In genomic region chr7:28473567-28474266, GRCh38 we compare ENCODE assay signal across 18 cellular contexts.
DNase-seq lines count a peak whose midpoint lies in the region; ATAC-seq, FAIRE-seq and TF ChIP-seq lines count a peak whose summit lies in the region.
"Had no signal": no experiment of that assay in that cellular context is flagged by ENCODE, and none has a peak within 500 bp of the region (broad histone marks: within the 10 kb centered on the region; RNA-seq: fewer than 3 reads in every experiment).

No MANE protein-coding gene starts in this region.

- CTCF ChIA-PET in A549 (lab: Yijun Ruan, JAX): interaction anchor here (0.9 kb wide), 1 partner anchor 14 kb away, joined by 3 read pairs; no protein-coding TSS in a partner anchor

- POLR2A ChIA-PET in A549 (lab: Yijun Ruan, JAX): no interaction called here

- peaks cover 7% of the 10 kb centered on the region for H3K27me3 Mint-ChIP-seq in endodermal cell (ENCODE audit: insufficient read depth)

- DNase-seq in A549 (ENCODE audit: low read depth in 1 of 2, low spot score in 1 of 2): no peak
- DNase-seq in endodermal cell: no peak
- DNase-seq in left kidney (ENCODE audit: low read depth, low spot score): peak; percentile 29
- DNase-seq in sigmoid colon: peak; percentile 65
- DNase-seq in effector memory CD4-positive, alpha-beta T cell: no peak
- no peak for DNase-seq in colonic mucosa
- DNase-seq in HuH-7 (ENCODE audit: low spot score): no peak
- DNase-seq: activated CD4-positive, alpha-beta T cell treated with anti-CD3 and anti-CD28 coated beads, Interleukin-2, amount 50 U/mL, for 4 hours; activated naive CD8-positive, alpha-beta T cell treated with anti-CD3 and anti-CD28 coated beads, Interleukin-2, amount 10 ng/mL, durations not matched to agents 7 days and 5 days; activated T-cell treated with anti-CD3 and anti-CD28 coated beads, Interleukin-2, amount 50 U/mL, for 72 hours; CD4-positive, alpha-beta memory T cell; effector CD4-positive, alpha-beta T cell; T-helper 1 cell; trophoblast cell had no signal

- no peak overlapping the region for H3K4me3 Mint-ChIP-seq in endodermal cell
- H3K4me3 Mint-ChIP-seq: activated naive CD8-positive, alpha-beta T cell treated with anti-CD3 and anti-CD28 coated beads, Interleukin-2, amount 10 ng/mL, durations not matched to agents 7 days and 5 days; activated T-cell treated with anti-CD3 and anti-CD28 coated beads, Interleukin-2, amount 50 U/mL, for 72 hours; CD4-positive, alpha-beta memory T cell had no signal

- no peak overlapping the region for H3K27ac Mint-ChIP-seq in endodermal cell
- H3K27ac Mint-ChIP-seq: activated naive CD8-positive, alpha-beta T cell treated with anti-CD3 and anti-CD28 coated beads, Interleukin-2, amount 10 ng/mL, durations not matched to agents 7 days and 5 days; activated T-cell treated with anti-CD3 and anti-CD28 coated beads, Interleukin-2, amount 50 U/mL, for 72 hours; CD4-positive, alpha-beta memory T cell had no signal

- H3K4me3 ChIP-seq in A549 (no peak overlapping the region), endodermal cell (ENCODE audit: low read length) (no peak overlapping the region), sigmoid colon (no peak overlapping the region), colonic mucosa (no peak overlapping the region)
- no peak overlapping the region for H3K4me3 ChIP-seq in effector memory CD4-positive, alpha-beta T cell (ENCODE audit: insufficient read depth, low read depth, low read length, poor library complexity, severe bottlenecking)
- H3K4me3 ChIP-seq: cardiac muscle cell had no signal

- peak; percentile 34 to 50; a peak in 2 of 6 replicates for ATAC-seq in A549
- no peak for ATAC-seq in GM21381 (IDR thresholded peaks at IDR 0.05; ENCODE audit: unreplicated experiment)
- ATAC-seq: activated T-cell treated with anti-CD3 and anti-CD28 coated beads, Interleukin-2, amount 50 U/mL, for 72 hours; HepG2 had no signal

- H3K9ac ChIP-seq in endodermal cell (ENCODE audit: extremely low read depth, low read length, poor library complexity, severe bottlenecking) (no peak overlapping the region), colonic mucosa (ENCODE audit: low read depth in 2 of 2, low read length in 2 of 2) (no peak overlapping the region)

- no peak for FAIRE-seq in A549 (lab: Jason Lieb, UNC)
- FAIRE-seq: A204.1, HepG2 had no signal

- TF ChIP-seq RAD21 in A549 (conservative IDR thresholded peaks at IDR 0.05 in 1 of 2, IDR thresholded peaks at IDR 0.05 in 1 of 2): no peak

- H3K27ac ChIP-seq in A549 (no peak overlapping the region), endodermal cell (ENCODE audit: low read depth, low read length) (peak overlapping the region; percentile 11), sigmoid colon (peak overlapping the region in 2 of 4 donors; percentile 9 to 65), colonic mucosa (no peak overlapping the region)
- H3K27ac ChIP-seq in effector memory CD4-positive, alpha-beta T cell (ENCODE audit: insufficient read depth, low read length, poor library complexity, severe bottlenecking): no peak overlapping the region
- H3K27ac ChIP-seq: cardiac muscle cell had no signal

- H3K4me2 ChIP-seq in A549: no peak overlapping the region

- TF ChIP-seq CTCF in A549 (IDR thresholded peaks at IDR 0.05): no peak
- TF ChIP-seq CTCF in endodermal cell (conservative IDR thresholded peaks at IDR 0.05): no peak
- TF ChIP-seq CTCF in sigmoid colon (IDR thresholded peaks at IDR 0.05): no peak
- no peak for TF ChIP-seq CTCF in colonic mucosa (IDR thresholded peaks at IDR 0.05)

- 25% methylated on average over 5 of the region's 8 CpGs for WGBS in A549 (ENCODE audit: missing lambda C conversion rate)
- WGBS in endodermal cell (ENCODE audit: insufficient coverage in 1 of 2, insufficient read length in 1 of 2), 2 experiments: 91 to 94% methylated on average over 7 to 8 of the region's 8 CpGs
- 49 to 70% methylated on average over 8 of the region's 8 CpGs for WGBS in sigmoid colon, 2 donors

- no peak for TF ChIP-seq POLR2A in A549 (IDR thresholded peaks at IDR 0.05; ENCODE audit: low read length)
- no peak for TF ChIP-seq POLR2A in sigmoid colon (IDR thresholded peaks at IDR 0.05)

- no peak for TF ChIP-seq EP300 in A549 (IDR thresholded peaks at IDR 0.05)
- no peak for TF ChIP-seq EP300 in sigmoid colon (IDR thresholded peaks at IDR 0.05)

- peaks cover 27% of the 10 kb centered on the region for H3K4me1 Mint-ChIP-seq in endodermal cell
- H3K4me1 Mint-ChIP-seq: activated naive CD8-positive, alpha-beta T cell treated with anti-CD3 and anti-CD28 coated beads, Interleukin-2, amount 10 ng/mL, durations not matched to agents 7 days and 5 days; CD4-positive, alpha-beta memory T cell had no signal

- H3K9me3 ChIP-seq in A549 (no peaks in the 10 kb centered on the region), endodermal cell (ENCODE audit: control insufficient read depth, low read length) (no peaks in the 10 kb centered on the region), sigmoid colon (no peaks in the 10 kb centered on the region), colonic mucosa (no peaks in the 10 kb centered on the region)
- no peaks in the 10 kb centered on the region for H3K9me3 ChIP-seq in effector memory CD4-positive, alpha-beta T cell (ENCODE audit: control insufficient read depth, low read length)

- H3K36me3 ChIP-seq in endodermal cell (ENCODE audit: control insufficient read depth, insufficient read depth, low read length) (no peaks in the 10 kb centered on the region), sigmoid colon (no peaks in the 10 kb centered on the region), colonic mucosa (no peaks in the 10 kb centered on the region)
- H3K36me3 ChIP-seq in effector memory CD4-positive, alpha-beta T cell (ENCODE audit: control insufficient read depth, insufficient read depth, low read length): no peaks in the 10 kb centered on the region
- H3K36me3 ChIP-seq: cardiac muscle cell had no signal

- no peaks in the 10 kb centered on the region for H3K36me3 Mint-ChIP-seq in endodermal cell (ENCODE audit: low read depth)
- H3K36me3 Mint-ChIP-seq: activated naive CD8-positive, alpha-beta T cell treated with anti-CD3 and anti-CD28 coated beads, Interleukin-2, amount 10 ng/mL, durations not matched to agents 7 days and 5 days; CD4-positive, alpha-beta memory T cell had no signal

- no peaks in the 10 kb centered on the region for H3K4me1 ChIP-seq in A549
- H3K4me1 ChIP-seq in endodermal cell (ENCODE audit: control insufficient read depth, insufficient read depth, low read length): peaks cover 6% of the 10 kb centered on the region
- H3K4me1 ChIP-seq in sigmoid colon: no peaks in the 10 kb centered on the region
- no peaks in the 10 kb centered on the region for H3K4me1 ChIP-seq in effector memory CD4-positive, alpha-beta T cell (ENCODE audit: control insufficient read depth, insufficient read depth, low read length, poor library complexity, severe bottlenecking)
- no peaks in the 10 kb centered on the region for H3K4me1 ChIP-seq in colonic mucosa

- no peaks in the 10 kb centered on the region for H3K9me3 Mint-ChIP-seq in endodermal cell
- H3K9me3 Mint-ChIP-seq: activated naive CD8-positive, alpha-beta T cell treated with anti-CD3 and anti-CD28 coated beads, Interleukin-2, amount 10 ng/mL, durations not matched to agents 7 days and 5 days; activated T-cell treated with anti-CD3 and anti-CD28 coated beads, Interleukin-2, amount 50 U/mL, for 72 hours had no signal

- H3K27me3 ChIP-seq in endodermal cell (ENCODE audit: control insufficient read depth, insufficient read depth, low read length, poor library complexity, severe bottlenecking) (no peaks in the 10 kb centered on the region), sigmoid colon (no peaks in the 10 kb centered on the region), colonic mucosa (no peaks in the 10 kb centered on the region)
- no peaks in the 10 kb centered on the region for H3K27me3 ChIP-seq in effector memory CD4-positive, alpha-beta T cell (replicated peaks; ENCODE audit: control insufficient read depth, insufficient read depth, low read length, poor library complexity, severe bottlenecking)
- H3K27me3 ChIP-seq: cardiac muscle cell had no signal

- intact Hi-C loops in sigmoid colon (cut with DNase I): no loop called here
- intact Hi-C loops in colonic mucosa (cut with DNase I): no loop called here

TF ChIP-seq in A549, 52 proteins besides CTCF, POLR2A, EP300 and RAD21:
- TF ChIP-seq REST (IDR thresholded peaks at IDR 0.05) (no peak), RCOR1 (IDR thresholded peaks at IDR 0.05; ENCODE audit: low read depth, low read length) (no peak), TFCP2L1 (CRISPR knock-in tag; IDR thresholded peaks at IDR 0.05) (no peak)

Comparison
In these comparisons a context has a peak if more than half of its experiments do, and no peak if none do; other contexts are left out.
1. DNase-seq: peak in left kidney (single experiment) and sigmoid colon (single experiment); none in A549 (0 of 2), endodermal cell (single experiment), effector memory CD4-positive, alpha-beta T cell (0 of 3), colonic mucosa (single experiment) and HuH-7 (single experiment).